In genomic region chr3:117003501-117003900, GRCh38 we compare ENCODE assay signal across 18 cellular contexts.
DNase-seq lines count a peak whose midpoint lies in the region; ATAC-seq, FAIRE-seq and TF ChIP-seq lines count a peak whose summit lies in the region.
"Had no signal": no experiment of that assay in that cellular context is flagged by ENCODE, and none has a peak within 500 bp of the region (broad histone marks: within the 10 kb centered on the region; RNA-seq: fewer than 3 reads in every experiment).

No MANE protein-coding gene starts in this region.

- no peaks in the 10 kb centered on the region for H3K4me1 ChIP-seq in pancreas
- H3K4me1 ChIP-seq: BLaER1 had no signal

- H3K27me3 Mint-ChIP-seq in activated T-helper 2 cell treated with anti-CD3 and anti-CD28 coated beads, Interferon-gamma antibody, Interleukin-2, Interleukin-4, amounts not matched to agents 10 μg/mL and 5 μg/mL and 100 μg/mL, durations not matched to agents 14 hours and 24 hours and 36 hours (ENCODE audit: low read depth) = no peaks in the 10 kb centered on the region
- H3K27me3 Mint-ChIP-seq: CD4-positive, alpha-beta memory T cell had no signal

- H3K4me3 Mint-ChIP-seq in activated T-helper 2 cell treated with anti-CD3 and anti-CD28 coated beads, Interferon-gamma antibody, Interleukin-2, Interleukin-4, amounts not matched to agents 10 μg/mL and 5 μg/mL and 100 μg/mL, durations not matched to agents 14 hours and 24 hours and 36 hours (ENCODE audit: low read depth) = no peak overlapping the region
- H3K4me3 Mint-ChIP-seq: CD14-positive monocyte; CD4-positive, alpha-beta memory T cell; GM23338 had no signal

- no peaks in the 10 kb centered on the region for H3K4me1 Mint-ChIP-seq in activated T-helper 2 cell treated with anti-CD3 and anti-CD28 coated beads, Interferon-gamma antibody, Interleukin-2, Interleukin-4, amounts not matched to agents 10 μg/mL and 5 μg/mL and 100 μg/mL, durations not matched to agents 14 hours and 24 hours and 36 hours (ENCODE audit: low read depth)
- H3K4me1 Mint-ChIP-seq: CD14-positive monocyte; CD4-positive, alpha-beta memory T cell; GM23338 had no signal

- DNase-seq in DMS53 (lab: John Stamatoyannopoulos, UW) = peak; percentile 33
- DNase-seq in DMS53 treated with DMSO at 0.1 percent for 48 hours (lab: John Stamatoyannopoulos, UW; ENCODE audit: unreplicated experiment) = no peak
- DNase-seq in pancreas = no peak
- DNase-seq in amniotic stem cell (lab: John Stamatoyannopoulos, UW) = no peak
- no peak for DNase-seq in NK-92 treated with Interleukin-12 subunit alpha and Interleukin-12 subunit beta, amount 100 ng/mL, for 24 hours (lab: John Stamatoyannopoulos, UW)
- no peak for DNase-seq in activated T-helper 2 cell treated with anti-CD3 and anti-CD28 coated beads, Interferon-gamma antibody, Interleukin-2, Interleukin-4, amounts not matched to agents 10 μg/mL and 5 μg/mL and 100 μg/mL, durations not matched to agents 14 hours and 24 hours and 36 hours (ENCODE audit: low spot score)
- DNase-seq: 8988T; Calu3; CD4-positive, alpha-beta memory T cell; HCEC 1CT had no signal

- peak overlapping the region; percentile 52 for H3K27ac ChIP-seq in VCaP
- H3K27ac ChIP-seq in pancreas = no peak overlapping the region
- H3K27ac ChIP-seq: BLaER1, HL-60 had no signal

- no peak for TF ChIP-seq CTCF in VCaP (conservative IDR thresholded peaks at IDR 0.05)
- TF ChIP-seq CTCF in pancreas (IDR thresholded peaks at IDR 0.05) = no peak

- H3K27ac Mint-ChIP-seq in activated T-helper 2 cell treated with anti-CD3 and anti-CD28 coated beads, Interferon-gamma antibody, Interleukin-2, Interleukin-4, amounts not matched to agents 10 μg/mL and 5 μg/mL and 100 μg/mL, durations not matched to agents 14 hours and 24 hours and 36 hours = no peak overlapping the region
- H3K27ac Mint-ChIP-seq: CD14-positive monocyte; CD4-positive, alpha-beta memory T cell; GM23338 had no signal

- no peaks in the 10 kb centered on the region for H3K27me3 ChIP-seq in pancreas
- H3K27me3 ChIP-seq: BLaER1 had no signal

- intact Hi-C loops in pancreas (cut with DNase I) = no loop called here
- intact Hi-C loops in activated T-helper 2 cell treated with anti-CD3 and anti-CD28 coated beads, Interferon-gamma antibody, Interleukin-2, Interleukin-4, amounts not matched to agents 10 μg/mL and 5 μg/mL and 100 μg/mL, durations not matched to agents 14 hours and 24 hours and 36 hours (cut with micrococcal nuclease) = no loop called here

- no peak overlapping the region for H3K4me3 ChIP-seq in pancreas
- H3K4me3 ChIP-seq: BLaER1, GM23338 had no signal

- no peak for ATAC-seq in pancreas
- ATAC-seq: GM23338 had no signal

- FAIRE-seq in pancreas (lab: Jason Lieb, UNC) = peak; percentile 9
- FAIRE-seq: G401.6, GM12891, H54 had no signal

- no peaks in the 10 kb centered on the region for H3K9me3 ChIP-seq in pancreas
- H3K9me3 ChIP-seq: BLaER1 had no signal

- H3K36me3 Mint-ChIP-seq in activated T-helper 2 cell treated with anti-CD3 and anti-CD28 coated beads, Interferon-gamma antibody, Interleukin-2, Interleukin-4, amounts not matched to agents 10 μg/mL and 5 μg/mL and 100 μg/mL, durations not matched to agents 14 hours and 24 hours and 36 hours (ENCODE audit: low read depth) = no peaks in the 10 kb centered on the region
- H3K36me3 Mint-ChIP-seq: CD14-positive monocyte; CD4-positive, alpha-beta memory T cell had no signal

- H3K9me3 Mint-ChIP-seq in activated T-helper 2 cell treated with anti-CD3 and anti-CD28 coated beads, Interferon-gamma antibody, Interleukin-2, Interleukin-4, amounts not matched to agents 10 μg/mL and 5 μg/mL and 100 μg/mL, durations not matched to agents 14 hours and 24 hours and 36 hours = no peaks in the 10 kb centered on the region
- H3K9me3 Mint-ChIP-seq: CD14-positive monocyte, GM23338 had no signal

- H3K36me3 ChIP-seq in pancreas = no peaks in the 10 kb centered on the region
- H3K36me3 ChIP-seq: BLaER1 had no signal
